In the genomic region with DNA sequence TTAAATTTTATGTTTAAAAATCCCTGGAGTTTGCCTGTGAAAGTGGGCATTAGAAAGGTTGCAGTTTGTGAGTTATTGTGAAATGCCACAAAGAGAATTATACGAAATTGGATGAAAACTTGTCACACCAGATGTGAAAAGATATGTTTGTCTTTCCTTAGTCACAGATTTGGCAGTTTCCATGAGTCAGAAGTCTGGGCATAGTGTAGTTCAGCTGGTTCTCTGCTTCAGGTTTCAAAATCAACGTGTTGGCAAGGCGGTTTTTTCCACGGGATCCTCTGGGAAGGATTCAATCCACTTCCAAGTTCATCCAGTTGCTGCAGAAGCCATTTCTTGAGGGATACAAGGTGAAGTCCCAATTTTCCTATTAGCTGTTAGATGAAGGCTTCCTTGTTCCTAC, we compare ENCODE assay signal across 15 cellular contexts.
DNase-seq lines count a peak whose midpoint lies in the region; ATAC-seq and TF ChIP-seq lines count a peak whose summit lies in the region.
"Had no signal": no experiment of that assay in that cellular context is flagged by ENCODE, and none has a peak within 500 bp of the region (broad histone marks: within the 10 kb centered on the region; RNA-seq: fewer than 3 reads in every experiment).

No MANE protein-coding gene starts in this region.

- ATAC-seq in GM18517 (IDR thresholded peaks at IDR 0.05; ENCODE audit: unreplicated experiment) = no peak
- ATAC-seq: activated T-helper 17 cell treated with anti-CD3 and anti-CD28 coated beads, Interleukin-2, amount 50 U/mL, for 72 hours; stimulated activated naive CD8-positive, alpha-beta T cell treated with anti-CD3 and anti-CD28 coated beads, Interleukin-15, amount 100 ng/mL, for 72 hours had no signal

- H3K9me3 Mint-ChIP-seq in chondrocyte (ENCODE audit: low read depth) = peaks cover 6% of the 10 kb centered on the region

- peaks cover 12% of the 10 kb centered on the region for H3K4me1 Mint-ChIP-seq in chondrocyte (ENCODE audit: low read depth)
- H3K4me1 Mint-ChIP-seq: activated CD4-positive, alpha-beta T cell treated with anti-CD3 and anti-CD28 coated beads, Interleukin-2, amount 10 ng/mL, durations not matched to agents 24 days and 14 days; activated T-helper 17 cell treated with anti-CD3 and anti-CD28 coated beads, Interleukin-2, amount 50 U/mL, for 72 hours; stimulated activated naive CD8-positive, alpha-beta T cell treated with anti-CD3 and anti-CD28 coated beads, Interleukin-15, amount 100 ng/mL, for 72 hours had no signal

- peak; percentile 5 for DNase-seq in DMS 273 treated with DMSO at 0.1 percent for 48 hours (lab: John Stamatoyannopoulos, UW)
- DNase-seq in LoVo (ENCODE audit: low spot score) = peak; percentile 14
- DNase-seq in chondrocyte (ENCODE audit: low spot score) = no peak
- DNase-seq in myocyte (ENCODE audit: low read depth) = peak; percentile 84
- no peak for DNase-seq in ecto neural progenitor cell (ENCODE audit: low spot score)
- no peak for DNase-seq in activated naive CD4-positive, alpha-beta T cell treated with anti-CD3 and anti-CD28 coated beads, Interleukin-2, amount 50 U/mL, for 16 hours
- DNase-seq in NCI-H446 (lab: John Stamatoyannopoulos, UW) = no peak
- DNase-seq: activated CD4-positive, alpha-beta T cell treated with anti-CD3 and anti-CD28 coated beads, Interleukin-2, amount 10 ng/mL, durations not matched to agents 24 days and 14 days; C1 segment of cervical spinal cord; esophagus squamous epithelium; islet precursor cell; stimulated activated naive CD8-positive, alpha-beta T cell treated with anti-CD3 and anti-CD28 coated beads, Interleukin-15, amount 100 ng/mL, for 72 hours; T-helper 1 cell had no signal

- H3K4me3 Mint-ChIP-seq in chondrocyte (ENCODE audit: unreplicated experiment) = no peak overlapping the region
- H3K4me3 Mint-ChIP-seq: activated CD4-positive, alpha-beta T cell treated with anti-CD3 and anti-CD28 coated beads, Interleukin-2, amount 10 ng/mL, durations not matched to agents 24 days and 14 days; activated T-helper 17 cell treated with anti-CD3 and anti-CD28 coated beads, Interleukin-2, amount 50 U/mL, for 72 hours; stimulated activated naive CD8-positive, alpha-beta T cell treated with anti-CD3 and anti-CD28 coated beads, Interleukin-15, amount 100 ng/mL, for 72 hours had no signal

- H3K27me3 Mint-ChIP-seq in chondrocyte (ENCODE audit: low read depth) = no peaks in the 10 kb centered on the region
- H3K27me3 Mint-ChIP-seq: activated CD4-positive, alpha-beta T cell treated with anti-CD3 and anti-CD28 coated beads, Interleukin-2, amount 10 ng/mL, durations not matched to agents 24 days and 14 days; activated T-helper 17 cell treated with anti-CD3 and anti-CD28 coated beads, Interleukin-2, amount 50 U/mL, for 72 hours; stimulated activated naive CD8-positive, alpha-beta T cell treated with anti-CD3 and anti-CD28 coated beads, Interleukin-15, amount 100 ng/mL, for 72 hours had no signal

- peak overlapping the region; percentile 68 for H3K27ac Mint-ChIP-seq in chondrocyte (ENCODE audit: unreplicated experiment)
- H3K27ac Mint-ChIP-seq: activated CD4-positive, alpha-beta T cell treated with anti-CD3 and anti-CD28 coated beads, Interleukin-2, amount 10 ng/mL, durations not matched to agents 24 days and 14 days; activated T-helper 17 cell treated with anti-CD3 and anti-CD28 coated beads, Interleukin-2, amount 50 U/mL, for 72 hours; stimulated activated naive CD8-positive, alpha-beta T cell treated with anti-CD3 and anti-CD28 coated beads, Interleukin-15, amount 100 ng/mL, for 72 hours had no signal

- no peak for TF ChIP-seq CTCF in chondrocyte (IDR thresholded peaks at IDR 0.05)

- no peaks in the 10 kb centered on the region for H3K36me3 Mint-ChIP-seq in chondrocyte (ENCODE audit: low read depth)

Comparison
In these comparisons a context has a peak if more than half of its experiments do, and no peak if none do; other contexts are left out.
1. DNase-seq: peak in DMS 273 treated with DMSO at 0.1 percent for 48 hours (single experiment), LoVo (single experiment) and myocyte (single experiment); none in chondrocyte (single experiment), ecto neural progenitor cell (single experiment), activated naive CD4-positive, alpha-beta T cell treated with anti-CD3 and anti-CD28 coated beads, Interleukin-2, amount 50 U/mL, for 16 hours (single experiment) and NCI-H446 (0 of 2).